In the genomic region with DNA sequence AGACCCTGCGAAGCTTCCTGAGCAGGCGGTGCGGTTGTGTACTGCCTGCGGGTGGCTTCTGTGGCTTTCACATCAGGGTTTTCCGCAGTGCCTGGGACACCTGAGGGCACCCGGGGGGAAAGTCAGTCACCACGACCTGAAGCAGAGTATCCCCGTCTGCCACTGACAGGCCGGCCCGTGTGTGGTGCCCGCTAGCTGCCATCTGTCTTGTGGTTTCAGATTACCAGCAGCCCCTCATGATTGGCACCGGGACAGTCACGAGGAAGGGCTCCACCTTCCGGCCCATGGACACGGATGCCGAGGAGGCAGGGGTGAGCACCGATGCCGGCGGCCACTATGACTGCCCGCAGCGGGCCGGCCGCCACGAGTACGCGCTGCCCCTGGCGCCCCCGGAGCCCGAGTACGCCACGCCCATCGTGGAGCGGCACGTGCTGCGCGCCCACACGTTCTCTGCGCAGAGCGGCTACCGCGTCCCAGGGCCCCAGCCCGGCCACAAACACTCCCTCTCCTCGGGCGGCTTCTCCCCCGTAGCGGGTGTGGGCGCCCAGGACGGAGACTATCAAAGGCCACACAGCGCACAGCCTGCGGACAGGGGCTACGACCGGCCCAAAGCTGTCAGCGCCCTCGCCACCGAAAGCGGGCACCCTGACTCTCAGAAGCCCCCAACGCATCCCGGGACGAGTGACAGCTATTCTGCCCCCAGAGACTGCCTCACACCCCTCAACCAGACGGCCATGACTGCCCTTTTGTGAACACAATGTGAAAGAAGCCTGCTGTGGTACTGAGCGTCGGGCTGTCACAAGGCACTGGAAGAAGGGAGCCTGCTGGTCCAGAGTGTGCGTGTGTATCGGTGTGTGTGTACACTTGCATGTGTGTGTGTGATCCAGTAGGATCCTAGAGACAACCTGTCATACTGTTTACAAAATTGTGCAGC, we compare ENCODE assay signal across 8 cellular contexts. TPM values are rescaled to one million over a fixed set of nuclear protein-coding genes. Genes with fewer than 3 reads are reported as not detected.
DNase-seq lines count a peak whose midpoint lies in the region; ATAC-seq and TF ChIP-seq lines count a peak whose summit lies in the region.

No MANE protein-coding gene starts in this region.

- H3K36me3 Mint-ChIP-seq in activated T-helper 1 cell treated with anti-CD3 and anti-CD28 coated beads, Interleukin-12 subunit alpha, Interleukin-12 subunit beta, Interleukin-2, Interleukin-4 antibody, amounts not matched to agents 30 ng/mL and 10 ng/mL and 1 ng/mL, durations not matched to agents 14 hours and 24 hours and 36 hours (ENCODE audit: low read depth) = no peaks in the 10 kb centered on the region

- DNase-seq in ACHN (peak; percentile 5), MM.1S (no peak), fibroblast of the aortic adventitia (ENCODE audit: low read depth) (no peak), ovary (peak; percentile 43 to 79 (median 68)), HK-2 (ENCODE audit: unreplicated experiment) (no peak)
- DNase-seq in activated T-helper 1 cell treated with anti-CD3 and anti-CD28 coated beads, Interleukin-12 subunit alpha, Interleukin-12 subunit beta, Interleukin-2, Interleukin-4 antibody, amounts not matched to agents 30 ng/mL and 10 ng/mL and 1 ng/mL, durations not matched to agents 14 hours and 24 hours and 36 hours (ENCODE audit: low spot score) = peak; percentile 26

- peaks cover 23% of the 10 kb centered on the region for H3K79me2 ChIP-seq in MM.1S (ENCODE audit: low read length)

- H3K27ac Mint-ChIP-seq in activated T-helper 1 cell treated with anti-CD3 and anti-CD28 coated beads, Interleukin-12 subunit alpha, Interleukin-12 subunit beta, Interleukin-2, Interleukin-4 antibody, amounts not matched to agents 30 ng/mL and 10 ng/mL and 1 ng/mL, durations not matched to agents 14 hours and 24 hours and 36 hours = peak overlapping the region; percentile 12

- in situ Hi-C loops in ACHN (cut with HindIII; ENCODE audit: low pct_ligation_motif_present, low pct_unique_long_range_greater_than_20kb, low sequenced_read_pairs) = no loop called here

- no peaks in the 10 kb centered on the region for H4K20me1 ChIP-seq in MM.1S (ENCODE audit: insufficient read depth, low read length)

- H3K4me2 ChIP-seq in MM.1S (ENCODE audit: low read depth, low read length) = peak overlapping the region; percentile 58

- 11 to 17% (median 16%) methylated on average over 59 to 64 of the region's 64 CpGs for WGBS in ovary, 3 donors
- 22% methylated on average over 64 of the region's 64 CpGs for WGBS in urinary bladder

- H3F3A ChIP-seq in MM.1S (ENCODE audit: insufficient read depth, low read length) = peaks cover 57% of the 10 kb centered on the region

- ATAC-seq in GM19463 (IDR thresholded peaks at IDR 0.05; ENCODE audit: unreplicated experiment) = peak; percentile 74

- H3K36me3 ChIP-seq in MM.1S (replicated peaks; ENCODE audit: insufficient read depth, low read length) (0 out of 2 replicates have a peak, but pooled peaks cover 6% of the 10 kb centered on the region), ovary (no peaks in the 10 kb centered on the region), urinary bladder (ENCODE audit: insufficient read depth) (no peaks in the 10 kb centered on the region)

- no peak for TF ChIP-seq CTCF in MM.1S (IDR thresholded peaks at IDR 0.05; ENCODE audit: low read length)
- no peak for TF ChIP-seq CTCF in fibroblast of the aortic adventitia (IDR thresholded peaks at IDR 0.05; ENCODE audit: insufficient read depth, low read length)
- no peak for TF ChIP-seq CTCF in ovary (IDR thresholded peaks at IDR 0.05)

- intact Hi-C loops in activated T-helper 1 cell treated with anti-CD3 and anti-CD28 coated beads, Interleukin-12 subunit alpha, Interleukin-12 subunit beta, Interleukin-2, Interleukin-4 antibody, amounts not matched to agents 30 ng/mL and 10 ng/mL and 1 ng/mL, durations not matched to agents 14 hours and 24 hours and 36 hours (cut with micrococcal nuclease) = loop anchor here (1.0 to 5.0 kb wide), 6 partner anchors 8 to 1529 kb away; a partner anchor contains a TSS
- intact Hi-C loops in ovary (cut with DNase I) = no loop called here

- TF ChIP-seq POLR2A in ovary (IDR thresholded peaks at IDR 0.05) = no peak

- no peaks in the 10 kb centered on the region for H3K27me3 ChIP-seq in MM.1S (replicated peaks; ENCODE audit: insufficient read depth, low read length)
- no peaks in the 10 kb centered on the region for H3K27me3 ChIP-seq in ovary

- H3K27me3 Mint-ChIP-seq in activated T-helper 1 cell treated with anti-CD3 and anti-CD28 coated beads, Interleukin-12 subunit alpha, Interleukin-12 subunit beta, Interleukin-2, Interleukin-4 antibody, amounts not matched to agents 30 ng/mL and 10 ng/mL and 1 ng/mL, durations not matched to agents 14 hours and 24 hours and 36 hours (ENCODE audit: insufficient read depth) = peaks cover 10% of the 10 kb centered on the region

- peak overlapping the region; percentile 50 for H3K9ac ChIP-seq in MM.1S (ENCODE audit: low read length)

- H3K4me3 ChIP-seq in MM.1S (ENCODE audit: low read length) = peak overlapping the region; percentile 30; the same call in 1 of the 2 replicates
- peak overlapping the region; percentile 13 for H3K4me3 ChIP-seq in fibroblast of the aortic adventitia (ENCODE audit: low read depth, low read length)
- peak overlapping the region; percentile 32 for H3K4me3 ChIP-seq in ovary
- H3K4me3 ChIP-seq in urinary bladder (ENCODE audit: low read depth, low read length) = peak overlapping the region; percentile 20

- TF ChIP-seq EP300 in ovary (IDR thresholded peaks at IDR 0.05) = no peak

- H3K4me1 Mint-ChIP-seq in activated T-helper 1 cell treated with anti-CD3 and anti-CD28 coated beads, Interleukin-12 subunit alpha, Interleukin-12 subunit beta, Interleukin-2, Interleukin-4 antibody, amounts not matched to agents 30 ng/mL and 10 ng/mL and 1 ng/mL, durations not matched to agents 14 hours and 24 hours and 36 hours (ENCODE audit: low read depth) = peaks cover 45% of the 10 kb centered on the region

- H3K4me1 ChIP-seq in MM.1S (ENCODE audit: low read length) = peaks cover 75% of the 10 kb centered on the region
- H3K4me1 ChIP-seq in ovary (ENCODE audit: insufficient read depth) = peaks cover 2% of the 10 kb centered on the region
- peaks cover 1% of the 10 kb centered on the region for H3K4me1 ChIP-seq in urinary bladder (ENCODE audit: insufficient read depth)

- H3K9me3 ChIP-seq in MM.1S (replicated peaks; ENCODE audit: insufficient read depth, low read length) (no peaks in the 10 kb centered on the region), ovary (no peaks in the 10 kb centered on the region)

- H3K27ac ChIP-seq in MM.1S (ENCODE audit: low read length) (peak overlapping the region; percentile 87), ovary (peak overlapping the region in 1 of 2 donors; percentile 30), urinary bladder (ENCODE audit: low read depth) (peak overlapping the region; percentile 13)

- peak overlapping the region; percentile 77 for H3K4me3 Mint-ChIP-seq in activated T-helper 1 cell treated with anti-CD3 and anti-CD28 coated beads, Interleukin-12 subunit alpha, Interleukin-12 subunit beta, Interleukin-2, Interleukin-4 antibody, amounts not matched to agents 30 ng/mL and 10 ng/mL and 1 ng/mL, durations not matched to agents 14 hours and 24 hours and 36 hours

- H2AFZ ChIP-seq in MM.1S (ENCODE audit: low read length) = no peak overlapping the region

- no peaks in the 10 kb centered on the region for H3K9me3 Mint-ChIP-seq in activated T-helper 1 cell treated with anti-CD3 and anti-CD28 coated beads, Interleukin-12 subunit alpha, Interleukin-12 subunit beta, Interleukin-2, Interleukin-4 antibody, amounts not matched to agents 30 ng/mL and 10 ng/mL and 1 ng/mL, durations not matched to agents 14 hours and 24 hours and 36 hours

- no peaks in the 10 kb centered on the region for H3K9me2 ChIP-seq in MM.1S (replicated peaks; ENCODE audit: insufficient read depth, low read length)

RNA-seq across cellular contexts. Expression of a gene that starts 54.4 kb away (rescaled TPM):
- total RNA-seq in activated T-helper 1 cell treated with anti-CD3 and anti-CD28 coated beads, Interleukin-12 subunit alpha, Interleukin-12 subunit beta, Interleukin-2, Interleukin-4 antibody, amounts not matched to agents 30 ng/mL and 10 ng/mL and 1 ng/mL, durations not matched to agents 14 hours and 24 hours and 36 hours = 23.6 and 24.3 TPM in 2 replicates
- total RNA-seq in fibroblast of the aortic adventitia (ENCODE audit: low replicate concordance) (37.3 and 42.5 TPM in 2 replicates), ovary (10 to 100 TPM; 19.2 to 27.6 (median 26.2) TPM), urinary bladder (71.5 TPM)
- polyA plus RNA-seq in ovary (10 to 100 TPM; 17.0 to 23.4 TPM), urinary bladder (20.0 TPM)

Comparison
In these comparisons a context has a peak if more than half of its experiments do, and no peak if none do; other contexts are left out.
1. DNase-seq: peak in ACHN (single experiment), activated T-helper 1 cell treated with anti-CD3 and anti-CD28 coated beads, Interleukin-12 subunit alpha, Interleukin-12 subunit beta, Interleukin-2, Interleukin-4 antibody, amounts not matched to agents 30 ng/mL and 10 ng/mL and 1 ng/mL, durations not matched to agents 14 hours and 24 hours and 36 hours (single experiment) and ovary (5 of 5); none in MM.1S (single experiment), fibroblast of the aortic adventitia (single experiment) and HK-2 (single experiment).
2. Peak in every context shown above with its lines, with median percentiles within 50 percentile points of each other: H3K4me3 ChIP-seq.